In the genomic region with DNA sequence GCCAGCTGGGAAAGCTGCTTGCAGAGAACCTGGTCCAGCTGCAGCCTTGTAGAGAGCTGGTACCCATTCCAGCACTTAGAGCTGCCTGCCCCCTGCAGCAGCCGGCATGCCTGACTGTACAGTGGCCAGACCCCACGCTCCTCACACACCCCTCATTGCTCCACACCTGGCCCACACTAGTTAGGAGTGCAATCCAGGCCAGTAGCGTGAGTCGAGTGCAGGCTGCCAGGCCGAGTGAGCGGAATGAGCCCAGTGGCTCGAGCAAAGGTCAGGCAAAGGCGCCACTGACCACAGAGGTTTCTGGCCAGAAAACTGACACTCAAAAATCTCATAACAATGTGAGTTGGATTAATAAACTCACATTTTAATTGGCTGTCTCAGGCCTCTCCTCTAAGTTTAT, we compare ENCODE assay signal across 20 cellular contexts.
"Had no signal": no experiment of that assay in that cellular context is flagged by ENCODE, and none has a peak within 500 bp of the region (broad histone marks: within the 10 kb centered on the region; RNA-seq: fewer than 3 reads in every experiment).

No MANE protein-coding gene starts in this region.

- H3K27me3 ChIP-seq: SJSA1 had no signal

- DNase-seq: MV-4-11, NCI-H1048, NCI-H1105, NCI-H1417, NCI-H1436 treated with DMSO at 0.1 percent for 48 hours, NCI-H1694 treated with DMSO at 0.1 percent for 48 hours, NCI-H1930, NCI-H2081, NCI-H2107, NCI-H2227 treated with DMSO at 0.1 percent for 48 hours, NCI-H524, NCI-H526 treated with DMSO at 0.1 percent for 48 hours, NCI-H774, Right ventricle myocardium superior, RPMI8226, SIG-M5 had no signal

- H3K36me3 ChIP-seq: SJSA1 had no signal

- H3K4me3 ChIP-seq: K562, SJSA1, SK-N-MC had no signal

- H3K4me1 ChIP-seq: SJSA1 had no signal

- H3K9me3 ChIP-seq: SJSA1 had no signal

- ATAC-seq: K562 had no signal

- H3K27ac ChIP-seq: KMS-11, SJSA1, SK-N-MC had no signal
